2 cellular contexts compared by ENCODE assay signal in the genomic region with DNA sequence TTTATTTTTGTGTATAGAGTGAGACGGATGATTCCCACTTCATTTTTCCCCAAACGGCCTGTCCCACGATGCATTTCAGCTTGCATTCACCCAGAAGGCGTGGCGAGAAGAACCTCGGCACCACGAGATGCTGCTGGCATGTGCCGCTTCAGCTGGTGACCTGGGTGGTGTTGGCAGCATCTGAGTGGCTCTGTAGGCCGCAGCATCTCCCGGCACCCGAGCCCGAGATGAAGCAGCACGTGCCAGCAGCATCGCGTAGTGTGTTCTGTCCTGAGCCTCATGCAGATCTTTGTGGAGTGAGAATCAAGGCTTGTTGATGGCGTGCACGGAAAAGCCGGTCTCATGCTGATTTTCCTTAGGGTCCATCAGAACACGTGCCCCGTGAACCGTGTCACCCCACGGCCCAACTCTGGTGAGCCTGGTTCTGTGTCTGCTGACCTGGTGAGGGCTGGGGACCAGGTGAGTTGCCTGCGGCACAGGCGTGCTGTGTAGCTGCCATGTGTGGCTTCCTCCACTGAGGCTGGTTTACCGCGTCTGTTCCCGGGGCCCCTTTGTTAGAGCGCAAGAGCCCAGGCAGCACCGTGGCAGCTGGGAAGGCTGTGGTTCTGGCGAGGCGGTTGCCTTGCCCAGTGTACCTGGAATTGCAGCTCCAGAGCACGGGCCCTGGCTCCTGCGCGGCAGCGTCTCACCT.
TF ChIP-seq lines count a peak whose summit lies in the region.

No MANE protein-coding gene starts in this region.

TF ChIP-seq in GM23338, 12 proteins besides CTCF, POLR2A, EP300 and RAD21 (continues in another document):
- no peak for TF ChIP-seq ZNF114 (CRISPR knock-in tag; IDR thresholded peaks at IDR 0.05)
- no peak for TF ChIP-seq EZH2phosphoT487 (IDR thresholded peaks at IDR 0.05; ENCODE audit: unreplicated experiment)
- no peak for TF ChIP-seq CREB1 (CRISPR knock-in tag; IDR thresholded peaks at IDR 0.05; ENCODE audit: low read depth)
- TF ChIP-seq STAT1 (IDR thresholded peaks at IDR 0.05; ENCODE audit: unreplicated experiment) = no peak
- no peak for TF ChIP-seq ZNF331 (CRISPR knock-in tag; IDR thresholded peaks at IDR 0.05; ENCODE audit: low read depth)
- TF ChIP-seq EZH2 (IDR thresholded peaks at IDR 0.05; ENCODE audit: low read depth, unreplicated experiment) = no peak
- TF ChIP-seq REST (IDR thresholded peaks at IDR 0.05; ENCODE audit: unreplicated experiment) = no peak
- TF ChIP-seq ZNF462 (CRISPR knock-in tag; IDR thresholded peaks at IDR 0.05) = no peak
- no peak for TF ChIP-seq NANOG (IDR thresholded peaks at IDR 0.05; ENCODE audit: borderline replicate concordance)

TF ChIP-seq in K562, 482 proteins besides CTCF, POLR2A, EP300 and RAD21:
- TF ChIP-seq SUPT5H (IDR thresholded peaks at IDR 0.05) (no peak), MECOM (CRISPR knock-in tag; IDR thresholded peaks at IDR 0.05) (no peak), RBFOX2 (IDR thresholded peaks at IDR 0.05; ENCODE audit: low read depth, low read length) (peak; percentile 35; the same call in 1 of the 2 replicates)
